Comparison of ENCODE assay signal across 28 cellular contexts in genomic region chr2:98160574-98160973, GRCh38.
DNase-seq lines count a peak whose midpoint lies in the region; ATAC-seq, FAIRE-seq and TF ChIP-seq lines count a peak whose summit lies in the region.
"Had no signal": no experiment of that assay in that cellular context is flagged by ENCODE, and none has a peak within 500 bp of the region (broad histone marks: within the 10 kb centered on the region; RNA-seq: fewer than 3 reads in every experiment).

No MANE protein-coding gene starts in this region.

- H3K9me3 ChIP-seq in skeletal muscle tissue (ENCODE audit: control insufficient read depth in 3 of 3, low read length in 3 of 3), result no peaks in the 10 kb centered on the region
- H3K9me3 ChIP-seq: BLaER1, HAP-1, lower lobe of right lung, testis, vagina had no signal

- FAIRE-seq in GM12891 (lab: Jason Lieb, UNC), result no peak
- FAIRE-seq: endothelial cell of umbilical vein had no signal

- H2BK120ac ChIP-seq in mesendoderm (ENCODE audit: low read depth, low read length), result no peak overlapping the region

- H3K79me1 ChIP-seq in mesendoderm (ENCODE audit: low read length), result no peaks in the 10 kb centered on the region

- WGBS in mesendoderm (ENCODE audit: extremely low coverage, insufficient coverage, low lambda C conversion rate), result no CpG with 5 or more reads among the region's 4 CpGs

- H3K27me3 Mint-ChIP-seq in brain (no peaks in the 10 kb centered on the region), glutamatergic neuron (ENCODE audit: unreplicated experiment) (no peaks in the 10 kb centered on the region)

- H4K5ac ChIP-seq in mesendoderm (ENCODE audit: low read length), result no peak overlapping the region

- H3K4me1 Mint-ChIP-seq in brain (peaks cover 80% of the 10 kb centered on the region), glutamatergic neuron (ENCODE audit: low read depth, unreplicated experiment) (peaks cover 12% of the 10 kb centered on the region)
- H3K4me1 Mint-ChIP-seq: activated CD4-positive, alpha-beta T cell treated with anti-CD3 and anti-CD28 coated beads, Interleukin-2, amount 10 ng/mL, durations not matched to agents 7 days and 5 days; central memory CD8-positive, alpha-beta T cell; immature natural killer cell had no signal

- H3K27me3 ChIP-seq in mesendoderm (ENCODE audit: insufficient read depth, low read length, poor library complexity) (no peaks in the 10 kb centered on the region), skeletal muscle tissue (ENCODE audit: control insufficient read depth in 3 of 3, insufficient read depth in 3 of 3, low read length in 3 of 3) (no peaks in the 10 kb centered on the region)
- H3K27me3 ChIP-seq: BLaER1, testis, vagina had no signal

- peak overlapping the region; percentile 62 for H3K56ac ChIP-seq in mesendoderm (ENCODE audit: low read length)

- H4K8ac ChIP-seq in mesendoderm (ENCODE audit: low read depth, low read length), result no peak overlapping the region

- no peaks in the 10 kb centered on the region for H3K36me3 Mint-ChIP-seq in brain
- H3K36me3 Mint-ChIP-seq in glutamatergic neuron (ENCODE audit: unreplicated experiment), result no peaks in the 10 kb centered on the region
- H3K36me3 Mint-ChIP-seq: immature natural killer cell; stimulated activated naive B cell treated with anti-CD40 and anti-IgM and Interleukin-4, amounts not matched to agents 10 μg/mL and 1 μg/mL and 100 μg/mL, for 72 hours had no signal

- H3K18ac ChIP-seq in mesendoderm (ENCODE audit: low read length), result no peak overlapping the region

- no peak overlapping the region for H3K4me3 Mint-ChIP-seq in brain
- H3K4me3 Mint-ChIP-seq in glutamatergic neuron (ENCODE audit: unreplicated experiment), result no peak overlapping the region
- H3K4me3 Mint-ChIP-seq: activated CD4-positive, alpha-beta T cell treated with anti-CD3 and anti-CD28 coated beads, Interleukin-2, amount 10 ng/mL, durations not matched to agents 7 days and 5 days; activated naive CD4-positive, alpha-beta T cell treated with anti-CD3 and anti-CD28 coated beads for 36 hours; central memory CD8-positive, alpha-beta T cell; immature natural killer cell; stimulated activated naive B cell treated with anti-CD40 and anti-IgM and Interleukin-4, amounts not matched to agents 10 μg/mL and 1 μg/mL and 100 μg/mL, for 72 hours had no signal

- no peaks in the 10 kb centered on the region for H3K79me2 ChIP-seq in mesendoderm (ENCODE audit: control insufficient read depth, insufficient read depth, low read length)

- H3K4me2 ChIP-seq in mesendoderm (ENCODE audit: low read length), result no peak overlapping the region
- H3K4me2 ChIP-seq: BLaER1 had no signal

- ATAC-seq in HG02798 (IDR thresholded peaks at IDR 0.05; ENCODE audit: poor library complexity, unreplicated experiment) (no peak), left lobe of liver (no peak), GM19463 (IDR thresholded peaks at IDR 0.05; ENCODE audit: unreplicated experiment) (no peak)
- ATAC-seq: lower lobe of right lung; stimulated activated naive B cell treated with anti-CD40 and anti-IgM and Interleukin-4, amounts not matched to agents 10 μg/mL and 1 μg/mL and 100 μg/mL, for 72 hours had no signal

- H3K36me3 ChIP-seq in mesendoderm (ENCODE audit: control insufficient read depth, insufficient read depth, low read length) (no peaks in the 10 kb centered on the region), skeletal muscle tissue (ENCODE audit: control insufficient read depth in 3 of 3, insufficient read depth in 3 of 3, low read length in 3 of 3) (no peaks in the 10 kb centered on the region)
- H3K36me3 ChIP-seq: BLaER1, HAP-1, lower lobe of right lung, vagina, WERI-Rb-1 had no signal

- H3K23ac ChIP-seq in mesendoderm (ENCODE audit: low read length), result no peak overlapping the region

- no peak for TF ChIP-seq POLR2A in GM12891 (IDR thresholded peaks at IDR 0.05; ENCODE audit: low read depth, low read length)

- no peak overlapping the region for H2BK15ac ChIP-seq in mesendoderm (replicated peaks; ENCODE audit: low read depth)

- no peak for TF ChIP-seq CTCF in brain (conservative IDR thresholded peaks at IDR 0.05)
- no peak for TF ChIP-seq CTCF in glutamatergic neuron (IDR thresholded peaks at IDR 0.05; ENCODE audit: partially characterized antibody, unreplicated experiment)

- no peak for DNase-seq in glutamatergic neuron
- no peak for DNase-seq in mesendoderm
- DNase-seq in GM12891 (ENCODE audit: insufficient read length, low spot score), result no peak
- no peak for DNase-seq in left lobe of liver (ENCODE audit: low spot score)
- DNase-seq: activated CD4-positive, alpha-beta T cell treated with anti-CD3 and anti-CD28 coated beads, Interleukin-2, amount 10 ng/mL, durations not matched to agents 7 days and 5 days; activated naive CD4-positive, alpha-beta T cell treated with anti-CD3 and anti-CD28 coated beads for 36 hours; amniotic stem cell; hippocampal formation; immature natural killer cell; lower lobe of right lung; NCI-H1092; NCI-H1930; NCI-H526 treated with DMSO at 0.1 percent for 48 hours; nucleus accumbens; stimulated activated CD4-positive, alpha-beta T cell treated with anti-CD3 and anti-CD28 coated beads, Interleukin-12 subunit alpha, Interleukin-12 subunit beta, amount 100 ng/mL, for 4 hours; stimulated activated CD4-positive, alpha-beta T cell treated with anti-CD3 and anti-CD28 coated beads, Interleukin-4, amount 100 ng/mL, for 24 hours; stimulated activated naive B cell treated with anti-CD40 and anti-IgM and Interleukin-4, amounts not matched to agents 10 μg/mL and 1 μg/mL and 100 μg/mL, for 72 hours; testis had no signal

- H3K4ac ChIP-seq in mesendoderm (ENCODE audit: low read depth, low read length), result no peak overlapping the region

- H3K4me1 ChIP-seq in mesendoderm (ENCODE audit: control insufficient read depth, low read depth, low read length) (peaks cover 9% of the 10 kb centered on the region), skeletal muscle tissue (ENCODE audit: control insufficient read depth in 3 of 3, insufficient read depth in 3 of 3, low read length in 3 of 3) (peaks cover 58 to 81% (median 71%) of the 10 kb centered on the region in 3 donors)
- H3K4me1 ChIP-seq: BLaER1, lower lobe of right lung, vagina had no signal

- no peak overlapping the region for H3K9ac ChIP-seq in mesendoderm (ENCODE audit: low read length)
- peak overlapping the region; percentile 78 to 79 (median 79) for H3K9ac ChIP-seq in skeletal muscle tissue (ENCODE audit: low read depth in 1 of 3, low read length in 3 of 3)
- H3K9ac ChIP-seq: BLaER1 had no signal

- no peak overlapping the region for H2AK5ac ChIP-seq in mesendoderm (ENCODE audit: low read length)

- H3K27ac Mint-ChIP-seq in brain (peak overlapping the region; percentile 12 to 74 (median 61)), glutamatergic neuron (ENCODE audit: unreplicated experiment) (peak overlapping the region; percentile 12)
- H3K27ac Mint-ChIP-seq: activated CD4-positive, alpha-beta T cell treated with anti-CD3 and anti-CD28 coated beads, Interleukin-2, amount 10 ng/mL, durations not matched to agents 7 days and 5 days; activated naive CD4-positive, alpha-beta T cell treated with anti-CD3 and anti-CD28 coated beads for 36 hours; immature natural killer cell had no signal

- H3K4me3 ChIP-seq in mesendoderm (ENCODE audit: low read length), result no peak overlapping the region
- H3K4me3 ChIP-seq in skeletal muscle tissue (ENCODE audit: low read length in 3 of 3), result peak overlapping the region in 1 of 3 donors; percentile 45
- H3K4me3 ChIP-seq: BLaER1, HAP-1, lower lobe of right lung, testis, vagina had no signal

- H3K27ac ChIP-seq in mesendoderm (ENCODE audit: low read depth, low read length), result no peak overlapping the region
- peak overlapping the region; percentile 98 for H3K27ac ChIP-seq in skeletal muscle tissue (ENCODE audit: low read depth, low read length)
- H3K27ac ChIP-seq: BLaER1, lower lobe of right lung, testis, vagina, WERI-Rb-1 had no signal

- H3K9me3 Mint-ChIP-seq in brain, result peaks cover 0 to 4% (median 3%) of the 10 kb centered on the region in 5 experiments
- no peaks in the 10 kb centered on the region for H3K9me3 Mint-ChIP-seq in glutamatergic neuron (ENCODE audit: unreplicated experiment)
- H3K9me3 Mint-ChIP-seq: activated CD4-positive, alpha-beta T cell treated with anti-CD3 and anti-CD28 coated beads, Interleukin-2, amount 10 ng/mL, durations not matched to agents 7 days and 5 days; activated naive CD4-positive, alpha-beta T cell treated with anti-CD3 and anti-CD28 coated beads for 36 hours; central memory CD8-positive, alpha-beta T cell; stimulated activated naive B cell treated with anti-CD40 and anti-IgM and Interleukin-4, amounts not matched to agents 10 μg/mL and 1 μg/mL and 100 μg/mL, for 72 hours had no signal

- no peak overlapping the region for H2BK5ac ChIP-seq in mesendoderm (ENCODE audit: low read length)

TF ChIP-seq in GM12891, 5 proteins besides CTCF, POLR2A, EP300 and RAD21:
- TF ChIP-seq SPI1 (IDR thresholded peaks at IDR 0.05; ENCODE audit: low read depth, low read length) (no peak), PAX5 (IDR thresholded peaks at IDR 0.05; ENCODE audit: insufficient read depth, low read length, severe bottlenecking) (no peak), POU2F2 (IDR thresholded peaks at IDR 0.05; ENCODE audit: low read depth, low read length) (no peak), POLR2AphosphoS5 (IDR thresholded peaks at IDR 0.05; ENCODE audit: low read depth, low read length) (no peak), TAF1 (IDR thresholded peaks at IDR 0.05; ENCODE audit: low read depth, low read length) (no peak)
